ENCODE assay signal across 11 cellular contexts in genomic region chr4:40991908-40992307, GRCh38.
DNase-seq lines count a peak whose midpoint lies in the region; ATAC-seq lines count a peak whose summit lies in the region.
"Had no signal": no experiment of that assay in that cellular context is flagged by ENCODE, and none has a peak within 500 bp of the region (broad histone marks: within the 10 kb centered on the region; RNA-seq: fewer than 3 reads in every experiment).

No MANE protein-coding gene starts in this region.

- no peak overlapping the region for H4K91ac ChIP-seq in mesenchymal stem cell (ENCODE audit: low read length)

- H3K79me1 ChIP-seq in mesenchymal stem cell (replicated peaks; ENCODE audit: low read length, poor library complexity, severe bottlenecking): peaks cover 11% of the 10 kb centered on the region

- H2BK12ac ChIP-seq in mesenchymal stem cell (ENCODE audit: low read length in 2 of 2): peak overlapping the region; percentile 48 to 87

- no peak overlapping the region for H3K23ac ChIP-seq in mesenchymal stem cell (ENCODE audit: low read length in 2 of 2)

- peak overlapping the region; percentile 15 for H2AK5ac ChIP-seq in mesenchymal stem cell (ENCODE audit: low read length, severe bottlenecking)

- H2BK120ac ChIP-seq in mesenchymal stem cell (ENCODE audit: low read depth, low read length): no peak overlapping the region

- peaks cover 15% of the 10 kb centered on the region for H3K4me1 ChIP-seq in mesenchymal stem cell (ENCODE audit: control insufficient read depth, insufficient read depth, low read depth, low read length)

- no peaks in the 10 kb centered on the region for H3K36me3 ChIP-seq in mesenchymal stem cell (ENCODE audit: control insufficient read depth in 1 of 2, insufficient read depth in 2 of 2, low read depth in 1 of 2, low read length in 2 of 2)

- no peaks in the 10 kb centered on the region for H3K9me3 ChIP-seq in mesenchymal stem cell (ENCODE audit: control insufficient read depth, low read length)

- peak overlapping the region; percentile 93 for H3K27ac ChIP-seq in mesenchymal stem cell (ENCODE audit: low read length, poor library complexity, severe bottlenecking)

- H3K14ac ChIP-seq in mesenchymal stem cell (ENCODE audit: low read length in 2 of 2): no peak overlapping the region

- H4K8ac ChIP-seq in mesenchymal stem cell (ENCODE audit: low read length): no peak overlapping the region

- H2BK5ac ChIP-seq in mesenchymal stem cell (ENCODE audit: low read depth, low read length, poor library complexity, severe bottlenecking): no peak overlapping the region

- no peaks in the 10 kb centered on the region for H3K27me3 ChIP-seq in mesenchymal stem cell (ENCODE audit: control insufficient read depth in 1 of 2, insufficient read depth in 1 of 2, low read length in 2 of 2)

- no peak overlapping the region for H3K4me2 ChIP-seq in mesenchymal stem cell (ENCODE audit: low read length, poor library complexity, severe bottlenecking)

- H3K18ac ChIP-seq in mesenchymal stem cell (ENCODE audit: low read depth in 1 of 2, low read length in 2 of 2): no peak overlapping the region

- H2BK15ac ChIP-seq in mesenchymal stem cell (ENCODE audit: low read depth, poor library complexity, severe bottlenecking): peak overlapping the region; percentile 6

- H3K9ac ChIP-seq in mesenchymal stem cell (ENCODE audit: low read length): peak overlapping the region; percentile 73

- DNase-seq in mesenchymal stem cell (no peak), RKO (ENCODE audit: low spot score) (no peak), C1 segment of cervical spinal cord (lab: John Stamatoyannopoulos, UW) (no peak), NCI-H2196 treated with DMSO at 0.1 percent for 48 hours (lab: John Stamatoyannopoulos, UW; ENCODE audit: unreplicated experiment) (no peak), OCI-M1 (lab: John Stamatoyannopoulos, UW) (no peak)
- DNase-seq: activated CD8-positive, alpha-beta memory T cell treated with anti-CD3 and anti-CD28 coated beads, Interleukin-2, amount 10 ng/mL, durations not matched to agents 7 days and 5 days; RPMI8226; stimulated activated naive CD4-positive, alpha-beta T cell had no signal

- H2AFZ ChIP-seq in mesenchymal stem cell (ENCODE audit: low read depth, low read length): no peak overlapping the region

- ATAC-seq in GM18867 (IDR thresholded peaks at IDR 0.05; ENCODE audit: unreplicated experiment): peak; percentile 51
- peak; percentile 54 for ATAC-seq in GM21786 (IDR thresholded peaks at IDR 0.05; ENCODE audit: unreplicated experiment)
- peak; percentile 57 for ATAC-seq in HG03432 (IDR thresholded peaks at IDR 0.05; ENCODE audit: unreplicated experiment)
- ATAC-seq: activated CD8-positive, alpha-beta memory T cell treated with anti-CD3 and anti-CD28 coated beads, Interleukin-2, amount 10 ng/mL, durations not matched to agents 7 days and 5 days had no signal

- whole genome bisulfite sequencing in mesenchymal stem cell: 79% methylated on average over 1 of the region's 3 CpGs

- peak overlapping the region in 1 of 2 experiments; percentile 73 for H3K4ac ChIP-seq in mesenchymal stem cell (ENCODE audit: low read depth in 1 of 2, low read length in 2 of 2)

- no peak overlapping the region for H3K4me3 ChIP-seq in mesenchymal stem cell (ENCODE audit: insufficient read depth in 1 of 2, low read depth in 1 of 2, low read length in 2 of 2)
